Comparison of ENCODE assay signal across 17 cellular contexts in genomic region chr19:17227798-17228367, GRCh38. TPM values are rescaled to one million over a fixed set of nuclear protein-coding genes. Genes with fewer than 3 reads are reported as not detected.
DNase-seq lines count a peak whose midpoint lies in the region; ATAC-seq, FAIRE-seq and TF ChIP-seq lines count a peak whose summit lies in the region.
"Had no signal": no experiment of that assay in that cellular context is flagged by ENCODE, and none has a peak within 500 bp of the region (broad histone marks: within the 10 kb centered on the region; RNA-seq: fewer than 3 reads in every experiment).

No MANE protein-coding gene starts in this region.

- TF ChIP-seq CTCF in GM23338 (conservative IDR thresholded peaks at IDR 0.05; ENCODE audit: low read depth in 2 of 2) (no peak), astrocyte (IDR thresholded peaks at IDR 0.05; ENCODE audit: insufficient read depth, low read depth, low read length) (no peak), nephron (IDR thresholded peaks at IDR 0.05; ENCODE audit: unreplicated experiment in 3 of 3) (no peak)

- peaks cover 31 to 45% (median 38%) of the 10 kb centered on the region in 11 experiments for H3K36me3 ChIP-seq in BLaER1 treated with 17β-estradiol and CSF1 and Interleukin-3, amounts not matched to agents 10 nM and 100 nM
- peaks cover 6% of the 10 kb centered on the region; the same call in 1 of the 2 replicates for H3K36me3 ChIP-seq in GM23338 (ENCODE audit: insufficient read depth)
- peaks cover 10% of the 10 kb centered on the region for H3K36me3 ChIP-seq in astrocyte (ENCODE audit: insufficient read depth, low read length)
- H3K36me3 ChIP-seq: neutrophil had no signal

- peaks cover 0 to 47% (median 9%) of the 10 kb centered on the region in 11 experiments; a peak in 13 of 22 replicates for H4K20me1 ChIP-seq in BLaER1 treated with 17β-estradiol and CSF1 and Interleukin-3, amounts not matched to agents 10 nM and 100 nM
- H4K20me1 ChIP-seq in GM23338 (replicated peaks; ENCODE audit: insufficient read depth) (peaks cover 9% of the 10 kb centered on the region), astrocyte (ENCODE audit: insufficient read depth, low read length) (peaks cover 21% of the 10 kb centered on the region)

- no peak for ATAC-seq in GM23338
- ATAC-seq: PC-3; stimulated activated memory B cell treated with anti-CD40 and anti-IgM and Interleukin-4, amounts not matched to agents 10 μg/mL and 1 μg/mL and 100 μg/mL, for 72 hours had no signal

- no peaks in the 10 kb centered on the region for H3K9me3 ChIP-seq in BLaER1 treated with 17β-estradiol and CSF1 and Interleukin-3, amounts not matched to agents 10 nM and 100 nM (replicated peaks in 1 of 11)
- no peaks in the 10 kb centered on the region for H3K9me3 ChIP-seq in astrocyte (ENCODE audit: insufficient read depth, low read depth, low read length)
- H3K9me3 ChIP-seq: neutrophil had no signal

- peaks cover 34% of the 10 kb centered on the region for H3K36me3 Mint-ChIP-seq in GM23338 (ENCODE audit: low read depth)
- peaks cover 10% of the 10 kb centered on the region for H3K36me3 Mint-ChIP-seq in astrocyte (ENCODE audit: low read depth, unreplicated experiment)
- peaks cover 24% of the 10 kb centered on the region for H3K36me3 Mint-ChIP-seq in nephron (ENCODE audit: low read depth)

- H3K4me3 Mint-ChIP-seq in GM23338 (peak overlapping the region; percentile 83; the same call in 2 of the 3 replicates), astrocyte (ENCODE audit: unreplicated experiment) (peak overlapping the region; percentile 60), nephron (peak overlapping the region in 2 of 3 experiments; percentile 14 to 27)

- H3K27ac Mint-ChIP-seq in GM23338 (no peak overlapping the region), astrocyte (ENCODE audit: unreplicated experiment) (no peak overlapping the region), nephron (no peak overlapping the region)

- H3K9ac ChIP-seq in BLaER1 treated with 17β-estradiol and CSF1 and Interleukin-3, amounts not matched to agents 10 nM and 100 nM: 0 out of 22 replicates have a peak overlapping the region, but pooled peaks of 3 of the 11 experiments have one; percentile 9 to 25 (median 20)
- no peak overlapping the region for H3K9ac ChIP-seq in astrocyte (ENCODE audit: low read length)

- DNase-seq in GM23338 (ENCODE audit: low spot score) (peak; percentile 30), astrocyte (ENCODE audit: low read depth) (no peak), dermis blood vessel endothelial cell (no peak), HuH-7.5 (ENCODE audit: low spot score) (no peak), NCI-H1092 (lab: John Stamatoyannopoulos, UW) (no peak)
- DNase-seq: activated gamma-delta T cell treated with Interleukin-2 at 50 U/mL for 16 hours; C1 segment of cervical spinal cord; effector CD8-positive, alpha-beta T cell; NCI-H1417 treated with DMSO at 0.1 percent for 48 hours; NCI-H446; PC-3 had no signal

- peaks cover 17% of the 10 kb centered on the region for H3K27me3 Mint-ChIP-seq in GM23338 (ENCODE audit: insufficient read depth, low read depth, poor library complexity)
- H3K27me3 Mint-ChIP-seq in astrocyte (ENCODE audit: low read depth, unreplicated experiment): no peaks in the 10 kb centered on the region
- no peaks in the 10 kb centered on the region for H3K27me3 Mint-ChIP-seq in nephron (ENCODE audit: low read depth)
- H3K27me3 Mint-ChIP-seq: stimulated activated memory B cell treated with anti-CD40 and anti-IgM and Interleukin-4, amounts not matched to agents 10 μg/mL and 1 μg/mL and 100 μg/mL, for 72 hours had no signal

- peaks cover 18 to 41% (median 29%) of the 10 kb centered on the region in 10 experiments for H3K4me1 ChIP-seq in BLaER1 treated with 17β-estradiol and CSF1 and Interleukin-3, amounts not matched to agents 10 nM and 100 nM
- H3K4me1 ChIP-seq in GM23338 (ENCODE audit: insufficient read depth) (no peaks in the 10 kb centered on the region; the same call in 1 of the 2 replicates), astrocyte (ENCODE audit: insufficient read depth, low read length) (peaks cover 4% of the 10 kb centered on the region)

- no peaks in the 10 kb centered on the region for H3K9me2 ChIP-seq in GM23338 (ENCODE audit: insufficient read depth)

- FAIRE-seq in astrocyte (lab: Jason Lieb, UNC): no peak
- FAIRE-seq: bronchial epithelial cell had no signal

- H3K27me3 ChIP-seq in BLaER1 treated with 17β-estradiol and CSF1 and Interleukin-3, amounts not matched to agents 10 nM and 100 nM: no peaks in the 10 kb centered on the region
- no peaks in the 10 kb centered on the region for H3K27me3 ChIP-seq in GM23338 (ENCODE audit: insufficient read depth)
- H3K27me3 ChIP-seq in astrocyte (ENCODE audit: insufficient read depth, low read length): no peaks in the 10 kb centered on the region
- H3K27me3 ChIP-seq: neutrophil had no signal

- H3K9me3 Mint-ChIP-seq in GM23338 (no peaks in the 10 kb centered on the region), astrocyte (ENCODE audit: unreplicated experiment) (no peaks in the 10 kb centered on the region), nephron (no peaks in the 10 kb centered on the region)
- H3K9me3 Mint-ChIP-seq: stimulated activated memory B cell treated with anti-CD40 and anti-IgM and Interleukin-4, amounts not matched to agents 10 μg/mL and 1 μg/mL and 100 μg/mL, for 72 hours had no signal

- H3K79me2 ChIP-seq in GM23338 (replicated peaks; ENCODE audit: insufficient read depth): peaks cover 16% of the 10 kb centered on the region
- H3K79me2 ChIP-seq in astrocyte (ENCODE audit: insufficient read depth, low read length): peaks cover under 1% of the 10 kb centered on the region

- H3K4me1 Mint-ChIP-seq in GM23338 (peaks cover 13% of the 10 kb centered on the region; the same call in 2 of the 3 replicates), astrocyte (ENCODE audit: low read depth, unreplicated experiment) (no peaks in the 10 kb centered on the region), nephron (peaks cover 4% of the 10 kb centered on the region)

- H3K4me3 ChIP-seq in BLaER1 treated with 17β-estradiol and CSF1 and Interleukin-3, amounts not matched to agents 10 nM and 100 nM: peak overlapping the region in 1 of 10 experiments; percentile 72; a peak in 1 of 20 replicates
- H3K4me3 ChIP-seq in GM23338 (0 out of 2 replicates have a peak overlapping the region, but pooled peaks have one; percentile 92), astrocyte (ENCODE audit: insufficient read depth, low read depth, low read length) (no peak overlapping the region)
- H3K4me3 ChIP-seq: lung had no signal

- no peak overlapping the region for H3K27ac ChIP-seq in BLaER1 treated with 17β-estradiol and CSF1 and Interleukin-3, amounts not matched to agents 10 nM and 100 nM
- no peak overlapping the region for H3K27ac ChIP-seq in GM23338 (ENCODE audit: low read depth)
- no peak overlapping the region for H3K27ac ChIP-seq in astrocyte (ENCODE audit: low read depth, low read length)
- H3K27ac ChIP-seq: neutrophil had no signal

- H3F3A ChIP-seq in GM23338 (replicated peaks; ENCODE audit: low read depth): peaks cover 28% of the 10 kb centered on the region

- H2AFZ ChIP-seq in GM23338: no peak overlapping the region
- H2AFZ ChIP-seq in astrocyte (ENCODE audit: low read depth, low read length): no peak overlapping the region

- H3K4me2 ChIP-seq in BLaER1 treated with 17β-estradiol and CSF1 and Interleukin-3, amounts not matched to agents 10 nM and 100 nM: peak overlapping the region; percentile 86 to 99 (median 96); a peak in 19 of 22 replicates
- 0 out of 2 replicates have a peak overlapping the region, but pooled peaks have one; percentile 38 for H3K4me2 ChIP-seq in GM23338
- no peak overlapping the region for H3K4me2 ChIP-seq in astrocyte (ENCODE audit: low read length)

TF ChIP-seq in GM23338, 12 proteins besides CTCF, POLR2A, EP300 and RAD21:
- TF ChIP-seq ZNF114 (CRISPR knock-in tag; IDR thresholded peaks at IDR 0.05) (no peak), EZH2phosphoT487 (IDR thresholded peaks at IDR 0.05; ENCODE audit: unreplicated experiment) (no peak)

RNA-seq across cellular contexts. Expression of gene OCEL1, which starts 1.9 kb away (rescaled TPM):
- 9.6 and 12.7 TPM in 2 replicates for total RNA-seq in GM23338 (2014; rRNA removed; shearing (Covaris generic))
- polyA plus RNA-seq in GM23338 (2016; fragmentation: Nextera tagmentation; extraction: Ambion mirVana): 47.4 and 50.6 TPM in 2 replicates
- total RNA-seq in astrocyte (12.3 and 13.5 TPM in 2 replicates), dermis blood vessel endothelial cell (3.8 and 4.4 TPM in 2 replicates)

RNA-seq across cellular contexts. Expression of gene USE1, which starts 12.7 kb away (rescaled TPM):
- total RNA-seq in GM23338 (2014; rRNA removed; shearing (Covaris generic)): 13.7 and 15.5 TPM in 2 replicates
- polyA plus RNA-seq in GM23338 (2016; fragmentation: Nextera tagmentation; extraction: Ambion mirVana): 18.6 and 19.4 TPM in 2 replicates
- total RNA-seq in astrocyte: 19.2 and 19.8 TPM in 2 replicates
- total RNA-seq in dermis blood vessel endothelial cell: 18.7 and 24.8 TPM in 2 replicates

RNA-seq across cellular contexts. Expression of gene NR2F6, which starts 17.8 kb away (rescaled TPM):
- total RNA-seq in GM23338 (2014; rRNA removed; shearing (Covaris generic)): 172 and 209 TPM in 2 replicates
- 64.0 and 67.4 TPM in 2 replicates for polyA plus RNA-seq in GM23338 (2016; fragmentation: Nextera tagmentation; extraction: Ambion mirVana)
- total RNA-seq in astrocyte: 63.5 and 72.8 TPM in 2 replicates
- total RNA-seq in dermis blood vessel endothelial cell: 63.1 and 82.0 TPM in 2 replicates

RNA-seq across cellular contexts. Expression of gene USHBP1, which starts 36.7 kb away (rescaled TPM):
- total RNA-seq in GM23338 (2014; rRNA removed; shearing (Covaris generic)): 5.2 and 5.6 TPM in 2 replicates
- 4.0 and 4.6 TPM in 2 replicates for polyA plus RNA-seq in GM23338 (2016; fragmentation: Nextera tagmentation; extraction: Ambion mirVana)
- total RNA-seq in astrocyte (0.27 TPM in 1 of 2 replicates, not detected in the other), dermis blood vessel endothelial cell (48.6 and 75.9 TPM in 2 replicates)
- total RNA-seq: bronchial epithelial cell, PC-3 had no signal

RNA-seq across cellular contexts. Expression of gene BABAM1, which starts 39.4 kb away (rescaled TPM):
- total RNA-seq in GM23338 (2014; rRNA removed; shearing (Covaris generic)): 78.1 and 87.8 TPM in 2 replicates
- polyA plus RNA-seq in GM23338 (2016; fragmentation: Nextera tagmentation; extraction: Ambion mirVana): 88.7 and 95.0 TPM in 2 replicates
- total RNA-seq in astrocyte (112 and 115 TPM in 2 replicates), dermis blood vessel endothelial cell (98.2 and 137 TPM in 2 replicates)

Comparison
In these comparisons a context has a peak if more than half of its experiments do, and no peak if none do; other contexts are left out.
1. H3K4me3 Mint-ChIP-seq: peak in every context shown above with its lines; median percentile 83 in GM23338; 60 in astrocyte; 20 in nephron.